Comparison of ENCODE assay signal across 11 cellular contexts in genomic region chr6:107116923-107117417, GRCh38.
A peak's percentile ranks its signal among the peaks of the same experiment; 100 is the strongest.
DNase-seq lines count a peak whose midpoint lies in the region; ATAC-seq and TF ChIP-seq lines count a peak whose summit lies in the region.
"Had no signal": no experiment of that assay in that cellular context is flagged by ENCODE, and none has a peak within 500 bp of the region (broad histone marks: within the 10 kb centered on the region; RNA-seq: fewer than 3 reads in every experiment).

No MANE protein-coding gene starts in this region.

- H3K4me3 ChIP-seq in KMS-11 (IDR thresholded peaks at IDR 0.05; ENCODE audit: insufficient read depth, low read depth, low read length) (no peak overlapping the region), duodenal mucosa (ENCODE audit: low read depth in 1 of 2, low read length in 2 of 2) (peak overlapping the region; percentile 72 to 73), neuron (ENCODE audit: low read length) (peak overlapping the region; percentile 87)

- H3K9ac ChIP-seq in KMS-11 (peak overlapping the region; percentile 87; the same call in 1 of the 2 replicates), duodenal mucosa (ENCODE audit: low read depth in 1 of 2, low read length in 2 of 2) (peak overlapping the region in 1 of 2 donors; percentile 60)

- no peaks in the 10 kb centered on the region for H4K20me1 ChIP-seq in KMS-11 (ENCODE audit: insufficient read depth)

- TF ChIP-seq CTCF in KMS-11 (conservative IDR thresholded peaks at IDR 0.05; ENCODE audit: low read depth, low read length) = no peak

- peak overlapping the region; percentile 89; the same call in 1 of the 2 replicates for H3K27ac ChIP-seq in KMS-11
- no peak overlapping the region for H3K27ac ChIP-seq in duodenal mucosa (ENCODE audit: low read depth, low read length)
- H3K27ac ChIP-seq: SJSA1, thoracic aorta had no signal

- H3K36me3 ChIP-seq in KMS-11 (ENCODE audit: insufficient read depth) (no peaks in the 10 kb centered on the region), duodenal mucosa (ENCODE audit: control insufficient read depth in 1 of 2, insufficient read depth in 2 of 2, low read length in 2 of 2) (no peaks in the 10 kb centered on the region), neuron (ENCODE audit: insufficient read depth, low read length) (peaks cover 4% of the 10 kb centered on the region)
- H3K36me3 ChIP-seq: SJSA1, thoracic aorta had no signal

- H3K79me2 ChIP-seq in KMS-11 (ENCODE audit: insufficient read depth, low read depth) = no peaks in the 10 kb centered on the region

- H3K9me3 ChIP-seq in duodenal mucosa (ENCODE audit: control insufficient read depth in 1 of 2, low read length in 2 of 2) (no peaks in the 10 kb centered on the region), neuron (ENCODE audit: low read length) (no peaks in the 10 kb centered on the region)
- H3K9me3 ChIP-seq: SJSA1, thoracic aorta had no signal

- ATAC-seq in GM18519 (IDR thresholded peaks at IDR 0.05; ENCODE audit: low FRiP score, unreplicated experiment) (no peak), HG03045 (IDR thresholded peaks at IDR 0.05; ENCODE audit: unreplicated experiment) (no peak)

- H3K27me3 ChIP-seq in KMS-11 (ENCODE audit: insufficient read depth, low read depth) (no peaks in the 10 kb centered on the region), duodenal mucosa (ENCODE audit: control insufficient read depth in 1 of 2, insufficient read depth in 2 of 2, low read length in 2 of 2) (no peaks in the 10 kb centered on the region), neuron (ENCODE audit: insufficient read depth, low read length) (no peaks in the 10 kb centered on the region)

- DNase-seq in NCI-H526 treated with DMSO at 0.1 percent for 48 hours (lab: John Stamatoyannopoulos, UW) (peak; percentile 47), NCI-H526 (lab: John Stamatoyannopoulos, UW) (no peak), cerebellar cortex (ENCODE audit: low spot score) (no peak)
- DNase-seq: activated CD8-positive, alpha-beta memory T cell treated with anti-CD3 and anti-CD28 coated beads, Interleukin-2, amount 50 U/mL, for 48 hours had no signal

- H2AFZ ChIP-seq in KMS-11 (ENCODE audit: low read depth) = peak overlapping the region; percentile 82; the same call in 1 of the 2 replicates
- H2AFZ ChIP-seq in neuron (ENCODE audit: low read depth, low read length) = peak overlapping the region; percentile 58

- peak overlapping the region; percentile 97 for H3K4me2 ChIP-seq in KMS-11

- H3K4me1 ChIP-seq in KMS-11 (ENCODE audit: low read depth, poor library complexity, severe bottlenecking) = peaks cover 30% of the 10 kb centered on the region
- H3K4me1 ChIP-seq in duodenal mucosa (ENCODE audit: control insufficient read depth in 1 of 2, insufficient read depth in 2 of 2, low read length in 2 of 2) = peaks cover 14 to 19% of the 10 kb centered on the region in 2 donors
- H3K4me1 ChIP-seq in neuron (ENCODE audit: insufficient read depth, low read length) = peaks cover 25% of the 10 kb centered on the region
